1 cellular context compared by ENCODE assay signal in genomic region chr10:126247454-126247975, GRCh38.
TF ChIP-seq lines count a peak whose summit lies in the region.

No MANE protein-coding gene starts in this region.

TF ChIP-seq in HEK293, 187 proteins besides CTCF, POLR2A, EP300 and RAD21 (continued from another document):
- TF ChIP-seq ATF2 (tag by site-specific recombination; IDR thresholded peaks at IDR 0.05; ENCODE audit: low read depth) (peak; percentile 84), ZSCAN4 (tag by site-specific recombination; IDR thresholded peaks at IDR 0.05) (no peak), ZNF692 (tag by site-specific recombination; IDR thresholded peaks at IDR 0.05) (peak; percentile 78), ZNF202 (tag by site-specific recombination; IDR thresholded peaks at IDR 0.05; ENCODE audit: borderline replicate concordance) (no peak)
